ENCODE assay signal across 20 cellular contexts in genomic region chr12:89157413-89157812, GRCh38.
DNase-seq lines count a peak whose midpoint lies in the region; ATAC-seq and TF ChIP-seq lines count a peak whose summit lies in the region.
"Had no signal": no experiment of that assay in that cellular context is flagged by ENCODE, and none has a peak within 500 bp of the region (broad histone marks: within the 10 kb centered on the region; RNA-seq: fewer than 3 reads in every experiment).

No MANE protein-coding gene starts in this region.

- H3K79me2 ChIP-seq in mesendoderm (ENCODE audit: control insufficient read depth, insufficient read depth, low read length) = no peaks in the 10 kb centered on the region

- H3K23ac ChIP-seq in mesendoderm (ENCODE audit: low read length) = no peak overlapping the region

- intact Hi-C loops in A673 (cut with micrococcal nuclease; ENCODE audit: unreplicated experiment) = loop anchor here (1.0 to 5.0 kb wide), 6 partner anchors 12 to 365 kb away; partner anchors contain the start of genes DUSP6 and GALNT4

- no peak overlapping the region for H3K4me2 ChIP-seq in mesendoderm (ENCODE audit: low read length)

- no peak overlapping the region for H3K9ac ChIP-seq in mesendoderm (ENCODE audit: low read length)

- no peak overlapping the region for H3K4me3 ChIP-seq in A673 (ENCODE audit: low read depth, low read length, poor library complexity, severe bottlenecking)
- H3K4me3 ChIP-seq in mesendoderm (ENCODE audit: low read length) = no peak overlapping the region
- H3K4me3 ChIP-seq: gastroesophageal sphincter, right atrium auricular region, suprapubic skin had no signal

- BruUV-seq in A673 (replicated peaks; lab: Mats Ljungman, UMichigan) = no TSS peak

- H3K9me3 Mint-ChIP-seq in activated CD4-positive, alpha-beta memory T cell treated with anti-CD3 and anti-CD28 coated beads, Interleukin-2, amount 10 ng/mL, durations not matched to agents 7 days and 5 days = peaks cover 12% of the 10 kb centered on the region
- H3K9me3 Mint-ChIP-seq: naive thymus-derived CD8-positive, alpha-beta T cell had no signal

- no peak overlapping the region for H3K56ac ChIP-seq in mesendoderm (ENCODE audit: low read length)

- no peak overlapping the region for H2BK5ac ChIP-seq in mesendoderm (ENCODE audit: low read length)

- H3K27ac Mint-ChIP-seq in activated CD4-positive, alpha-beta memory T cell treated with anti-CD3 and anti-CD28 coated beads, Interleukin-2, amount 10 ng/mL, durations not matched to agents 7 days and 5 days = peak overlapping the region; percentile 77

- no peak overlapping the region for H4K5ac ChIP-seq in mesendoderm (ENCODE audit: low read length)

- H3K79me1 ChIP-seq in mesendoderm (ENCODE audit: low read length) = no peaks in the 10 kb centered on the region

- H3K9me3 ChIP-seq in A673 (ENCODE audit: low read depth, low read length, poor library complexity, severe bottlenecking) = no peaks in the 10 kb centered on the region
- H3K9me3 ChIP-seq: BE2C, gastroesophageal sphincter, right atrium auricular region, suprapubic skin had no signal

- H2BK15ac ChIP-seq in mesendoderm (replicated peaks; ENCODE audit: low read depth) = no peak overlapping the region

- no peak for TF ChIP-seq CTCF in A673 (conservative IDR thresholded peaks at IDR 0.05; ENCODE audit: low read depth, low read length)

- peaks cover 28% of the 10 kb centered on the region for H3K4me1 Mint-ChIP-seq in activated CD4-positive, alpha-beta memory T cell treated with anti-CD3 and anti-CD28 coated beads, Interleukin-2, amount 10 ng/mL, durations not matched to agents 7 days and 5 days

- peaks cover 72% of the 10 kb centered on the region for H3K4me1 ChIP-seq in A673 (ENCODE audit: insufficient read depth, low read length, poor library complexity, severe bottlenecking)
- no peaks in the 10 kb centered on the region for H3K4me1 ChIP-seq in mesendoderm (ENCODE audit: control insufficient read depth, low read depth, low read length)
- H3K4me1 ChIP-seq: BE2C had no signal

- H3K36me3 Mint-ChIP-seq in activated CD4-positive, alpha-beta memory T cell treated with anti-CD3 and anti-CD28 coated beads, Interleukin-2, amount 10 ng/mL, durations not matched to agents 7 days and 5 days (ENCODE audit: low read depth) = peaks cover 28% of the 10 kb centered on the region
- H3K36me3 Mint-ChIP-seq: naive thymus-derived CD8-positive, alpha-beta T cell had no signal

- H3K4ac ChIP-seq in mesendoderm (ENCODE audit: low read depth, low read length) = no peak overlapping the region

- H3K27me3 Mint-ChIP-seq in activated CD4-positive, alpha-beta memory T cell treated with anti-CD3 and anti-CD28 coated beads, Interleukin-2, amount 10 ng/mL, durations not matched to agents 7 days and 5 days = no peaks in the 10 kb centered on the region

- no peak overlapping the region for H2BK120ac ChIP-seq in mesendoderm (ENCODE audit: low read depth, low read length)

- H3K18ac ChIP-seq in mesendoderm (ENCODE audit: low read length) = no peak overlapping the region

- H3K27ac ChIP-seq in A673 (ENCODE audit: low read depth, low read length, poor library complexity, severe bottlenecking) (peak overlapping the region; percentile 52), mesendoderm (ENCODE audit: low read depth, low read length) (no peak overlapping the region)
- H3K27ac ChIP-seq: gastroesophageal sphincter, suprapubic skin had no signal

- DNase-seq in A673 (ENCODE audit: low spot score) (no peak), DMS53 (lab: John Stamatoyannopoulos, UW) (peak; percentile 71), mesendoderm (no peak), putamen (ENCODE audit: low spot score) (no peak), NCI-H2107 (lab: John Stamatoyannopoulos, UW) (no peak)
- no peak for DNase-seq in activated CD4-positive, alpha-beta memory T cell treated with anti-CD3 and anti-CD28 coated beads, Interleukin-2, amount 10 ng/mL, durations not matched to agents 7 days and 5 days
- DNase-seq: activated CD8-positive, alpha-beta T cell treated with anti-CD3 and anti-CD28 coated beads, Interleukin-2, amount 10 ng/mL, durations not matched to agents 7 days and 5 days; activated gamma-delta T cell; BE2C; DMS79; MM.1S; naive thymus-derived CD8-positive, alpha-beta T cell; NCI-H2029; NCI-H526 treated with DMSO at 0.1 percent for 48 hours; stimulated activated CD4-positive, alpha-beta T cell treated with anti-CD3 and anti-CD28 coated beads, Interleukin-2, amount 100 ng/mL, for 24 hours had no signal

- H3K4me3 Mint-ChIP-seq in activated CD4-positive, alpha-beta memory T cell treated with anti-CD3 and anti-CD28 coated beads, Interleukin-2, amount 10 ng/mL, durations not matched to agents 7 days and 5 days = no peak overlapping the region
- H3K4me3 Mint-ChIP-seq: activated CD8-positive, alpha-beta T cell treated with anti-CD3 and anti-CD28 coated beads, Interleukin-2, amount 10 ng/mL, durations not matched to agents 7 days and 5 days; naive thymus-derived CD8-positive, alpha-beta T cell had no signal

- POLR2A ChIA-PET in A673 (lab: Charles Lee; ENCODE audit: low non-redundant PET) = no interaction called here
- POLR2A ChIA-PET in activated CD4-positive, alpha-beta memory T cell treated with anti-CD3 and anti-CD28 coated beads, Interleukin-2, amount 10 ng/mL, durations not matched to agents 7 days and 5 days (lab: Charles Lee) = interaction anchor here (1.1 to 2.6 kb wide), 8 partner anchors 20 to 195 kb away, joined by 4 to 22 read pairs (median 5); partner anchors contain the start of gene DUSP6

- no peak overlapping the region for H2AK5ac ChIP-seq in mesendoderm (ENCODE audit: low read length)

- H4K8ac ChIP-seq in mesendoderm (ENCODE audit: low read depth, low read length) = peak overlapping the region; percentile 76

- H3K27me3 ChIP-seq in A673 (replicated peaks; ENCODE audit: insufficient read depth, low read depth, low read length, poor library complexity) (no peaks in the 10 kb centered on the region), mesendoderm (ENCODE audit: insufficient read depth, low read length, poor library complexity) (no peaks in the 10 kb centered on the region)
- H3K27me3 ChIP-seq: BE2C, gastroesophageal sphincter, right atrium auricular region, suprapubic skin had no signal

- ATAC-seq in HG02759 (IDR thresholded peaks at IDR 0.05; ENCODE audit: unreplicated experiment) = no peak
- ATAC-seq: activated CD8-positive, alpha-beta T cell treated with anti-CD3 and anti-CD28 coated beads, Interleukin-2, amount 10 ng/mL, durations not matched to agents 7 days and 5 days; gastroesophageal sphincter; HCT116; naive thymus-derived CD8-positive, alpha-beta T cell had no signal

- CTCF ChIA-PET in A673 (lab: Charles Lee) = interaction anchor here (1.6 kb wide), 1 partner anchor 138 kb away, joined by 4 read pairs; no protein-coding TSS in a partner anchor
- CTCF ChIA-PET in activated CD4-positive, alpha-beta memory T cell treated with anti-CD3 and anti-CD28 coated beads, Interleukin-2, amount 10 ng/mL, durations not matched to agents 7 days and 5 days (lab: Charles Lee) = interaction anchor here (1.2 to 2.0 kb wide), 4 partner anchors 20 to 149 kb away, joined by 3 to 9 read pairs (median 4); no protein-coding TSS in a partner anchor

- no peaks in the 10 kb centered on the region for H3K36me3 ChIP-seq in A673 (ENCODE audit: insufficient read depth, low read length, poor library complexity, severe bottlenecking)
- no peaks in the 10 kb centered on the region for H3K36me3 ChIP-seq in mesendoderm (ENCODE audit: control insufficient read depth, insufficient read depth, low read length)
- H3K36me3 ChIP-seq: BE2C, gastroesophageal sphincter, right atrium auricular region, suprapubic skin had no signal

- WGBS in mesendoderm (ENCODE audit: extremely low coverage, insufficient coverage, low lambda C conversion rate) = no CpG with 5 or more reads among the region's 2 CpGs
